Comparison of ENCODE assay signal across 8 cellular contexts in the genomic region with DNA sequence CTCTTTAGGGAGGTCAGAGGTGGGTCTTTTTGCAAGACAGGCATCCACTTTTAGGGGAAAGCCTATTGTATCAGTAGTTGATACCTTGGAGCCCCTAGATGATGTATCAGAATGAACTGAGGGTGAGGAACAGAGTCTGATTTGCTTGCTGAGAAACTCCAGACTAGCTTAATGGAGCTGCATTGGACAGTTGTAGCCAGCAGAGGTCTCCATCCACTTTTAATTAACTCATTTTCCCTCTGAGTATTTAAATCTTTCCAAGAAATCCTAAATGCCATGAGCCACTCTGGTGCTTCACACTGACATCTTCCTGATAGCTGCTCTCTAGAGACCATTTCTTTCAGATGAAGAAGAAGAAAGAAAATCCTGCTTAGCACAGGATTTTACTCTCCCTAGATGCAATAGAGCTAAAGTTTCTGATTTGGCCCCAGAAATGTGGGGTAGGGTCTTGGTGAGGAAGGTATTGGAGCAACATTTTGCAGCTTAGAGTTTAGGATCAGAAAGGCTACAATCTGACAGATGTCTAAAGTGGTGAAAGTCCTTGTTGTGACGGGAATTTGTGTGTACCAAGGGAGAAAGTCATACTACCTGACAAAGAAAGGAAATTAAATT. TPM values are rescaled to one million over a fixed set of nuclear protein-coding genes. Genes with fewer than 3 reads are reported as not detected.
DNase-seq lines count a peak whose midpoint lies in the region; ATAC-seq and TF ChIP-seq lines count a peak whose summit lies in the region.

No MANE protein-coding gene starts in this region.

- intact Hi-C loops in activated CD4-positive, alpha-beta memory T cell treated with anti-CD3 and anti-CD28 coated beads for 36 hours (cut with micrococcal nuclease): no loop called here

- H3K36me3 Mint-ChIP-seq in chondrocyte (ENCODE audit: low read depth): peaks cover 15% of the 10 kb centered on the region
- peaks cover 33% of the 10 kb centered on the region for H3K36me3 Mint-ChIP-seq in activated CD4-positive, alpha-beta memory T cell treated with anti-CD3 and anti-CD28 coated beads for 36 hours

- no peak overlapping the region for H3K4me3 Mint-ChIP-seq in chondrocyte (ENCODE audit: unreplicated experiment)
- H3K4me3 Mint-ChIP-seq in activated CD4-positive, alpha-beta memory T cell treated with anti-CD3 and anti-CD28 coated beads for 36 hours: no peak overlapping the region

- no peak for ATAC-seq in HG03159 (IDR thresholded peaks at IDR 0.05; ENCODE audit: unreplicated experiment)

- TF ChIP-seq CTCF in chondrocyte (IDR thresholded peaks at IDR 0.05): peak; percentile 87

- H3K27me3 Mint-ChIP-seq in chondrocyte (ENCODE audit: low read depth): no peaks in the 10 kb centered on the region
- H3K27me3 Mint-ChIP-seq in activated CD4-positive, alpha-beta memory T cell treated with anti-CD3 and anti-CD28 coated beads for 36 hours: no peaks in the 10 kb centered on the region

- DNase-seq in NCI-H1092 treated with DMSO at 0.1 percent for 48 hours (lab: John Stamatoyannopoulos, UW): peak; percentile 6
- DNase-seq in NCI-H1092 (lab: John Stamatoyannopoulos, UW): no peak
- DNase-seq in NCI-H2171 treated with DMSO at 0.1 percent for 48 hours (lab: John Stamatoyannopoulos, UW): peak; percentile 62
- DNase-seq in chondrocyte (ENCODE audit: low spot score): no peak
- DNase-seq in midbrain (lab: John Stamatoyannopoulos, UW): peak; percentile 32
- no peak for DNase-seq in putamen (ENCODE audit: low spot score)
- DNase-seq in activated CD4-positive, alpha-beta memory T cell treated with anti-CD3 and anti-CD28 coated beads for 36 hours: no peak

- no peaks in the 10 kb centered on the region for H3K9me3 Mint-ChIP-seq in chondrocyte (ENCODE audit: low read depth)
- no peaks in the 10 kb centered on the region for H3K9me3 Mint-ChIP-seq in activated CD4-positive, alpha-beta memory T cell treated with anti-CD3 and anti-CD28 coated beads for 36 hours

- CTCF ChIA-PET in activated CD4-positive, alpha-beta memory T cell treated with anti-CD3 and anti-CD28 coated beads for 36 hours (lab: Charles Lee): interaction anchor here (0.6 to 2.0 kb wide), 11 partner anchors 12 to 152 kb away, joined by 3 to 9 read pairs (median 3); no protein-coding TSS in a partner anchor

- no peak overlapping the region for H3K27ac Mint-ChIP-seq in chondrocyte (ENCODE audit: unreplicated experiment)
- no peak overlapping the region for H3K27ac Mint-ChIP-seq in activated CD4-positive, alpha-beta memory T cell treated with anti-CD3 and anti-CD28 coated beads for 36 hours

- POLR2A ChIA-PET in activated CD4-positive, alpha-beta memory T cell treated with anti-CD3 and anti-CD28 coated beads for 36 hours (lab: Charles Lee): no interaction called here

- H3K4me1 Mint-ChIP-seq in chondrocyte (ENCODE audit: low read depth): peaks cover 27% of the 10 kb centered on the region
- H3K4me1 Mint-ChIP-seq in activated CD4-positive, alpha-beta memory T cell treated with anti-CD3 and anti-CD28 coated beads for 36 hours (ENCODE audit: low read depth): no peaks in the 10 kb centered on the region

RNA-seq across cellular contexts. Expression of gene EXT2, which starts 38.0 kb away (rescaled TPM):
- 106 to 116 TPM (median 108 TPM) in 3 replicates for total RNA-seq in chondrocyte
- total RNA-seq in activated CD4-positive, alpha-beta memory T cell treated with anti-CD3 and anti-CD28 coated beads for 36 hours: 10 to 100 TPM; 27.0 to 28.1 TPM

Comparison
In these comparisons a context has a peak if more than half of its experiments do, and no peak if none do; other contexts are left out.
1. DNase-seq: peak in NCI-H1092 treated with DMSO at 0.1 percent for 48 hours (single experiment), NCI-H2171 treated with DMSO at 0.1 percent for 48 hours (single experiment) and midbrain (single experiment); none in NCI-H1092 (single experiment), chondrocyte (single experiment), putamen (single experiment) and activated CD4-positive, alpha-beta memory T cell treated with anti-CD3 and anti-CD28 coated beads for 36 hours (single experiment).